ENCODE assay signal across 10 cellular contexts in the genomic region with DNA sequence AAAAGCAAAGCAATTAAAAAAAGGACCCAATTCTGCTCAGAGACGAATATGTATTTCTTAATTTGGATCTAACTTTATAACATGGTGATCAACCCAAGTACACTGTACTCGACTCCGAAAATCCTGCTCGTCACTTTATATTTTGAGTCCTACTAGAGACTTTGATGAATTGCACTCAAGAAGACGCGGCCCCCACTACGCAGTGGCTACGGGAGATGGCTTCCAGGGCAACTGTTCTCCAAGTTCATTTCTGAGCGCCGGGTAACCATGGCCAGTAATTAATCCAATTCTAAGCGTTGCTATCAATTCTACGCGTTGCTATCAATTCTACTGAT. TPM values are rescaled to one million over a fixed set of nuclear protein-coding genes. Genes with fewer than 3 reads are reported as not detected.
DNase-seq lines count a peak whose midpoint lies in the region; ATAC-seq and TF ChIP-seq lines count a peak whose summit lies in the region.
"Had no signal": no experiment of that assay in that cellular context is flagged by ENCODE, and none has a peak within 500 bp of the region (broad histone marks: within the 10 kb centered on the region; RNA-seq: fewer than 3 reads in every experiment).

No MANE protein-coding gene starts in this region.

- H3K36me3 ChIP-seq in left lung = no peaks in the 10 kb centered on the region

- ATAC-seq in GM18517 (IDR thresholded peaks at IDR 0.05; ENCODE audit: unreplicated experiment) (peak; percentile 26), HG02973 (IDR thresholded peaks at IDR 0.05; ENCODE audit: unreplicated experiment) (peak; percentile 24), left lung (peak; percentile 53)
- peak; percentile 33 for ATAC-seq in stimulated activated naive CD8-positive, alpha-beta T cell treated with anti-CD3 and anti-CD28 coated beads, Interleukin-15, amount 100 ng/mL, for 72 hours

- intact Hi-C loops in left lung (cut with DNase I) = no loop called here

- DNase-seq in AG04449 (ENCODE audit: low read depth, low spot score) (no peak), RKO (ENCODE audit: low spot score) (peak; percentile 62), cardiac fibroblast (ENCODE audit: low read depth in 2 of 2) (peak in 1 of 2 donors; percentile 39), left lung (no peak), COR-L47 (lab: John Stamatoyannopoulos, UW) (no peak)
- DNase-seq in stimulated activated naive CD8-positive, alpha-beta T cell treated with anti-CD3 and anti-CD28 coated beads, Interleukin-15, amount 100 ng/mL, for 72 hours = no peak

- H3K4me3 Mint-ChIP-seq in stimulated activated naive CD8-positive, alpha-beta T cell treated with anti-CD3 and anti-CD28 coated beads, Interleukin-15, amount 100 ng/mL, for 72 hours = peak overlapping the region; percentile 91

- no peaks in the 10 kb centered on the region for H3K9me3 ChIP-seq in left lung

- no peak for TF ChIP-seq CTCF in AG04449 (IDR thresholded peaks at IDR 0.05; ENCODE audit: insufficient read depth, low read length, missing control alignments)
- no peak for TF ChIP-seq CTCF in cardiac fibroblast (IDR thresholded peaks at IDR 0.05; ENCODE audit: low read depth, low read length)
- no peak for TF ChIP-seq CTCF in left lung (IDR thresholded peaks at IDR 0.05)

- H3K4me1 Mint-ChIP-seq in stimulated activated naive CD8-positive, alpha-beta T cell treated with anti-CD3 and anti-CD28 coated beads, Interleukin-15, amount 100 ng/mL, for 72 hours = peaks cover 28% of the 10 kb centered on the region

- peaks cover 3 to 24% of the 10 kb centered on the region in 2 donors for H3K4me1 ChIP-seq in left lung

- peak overlapping the region; percentile 99 for H3K27ac Mint-ChIP-seq in stimulated activated naive CD8-positive, alpha-beta T cell treated with anti-CD3 and anti-CD28 coated beads, Interleukin-15, amount 100 ng/mL, for 72 hours

- no peaks in the 10 kb centered on the region for H3K27me3 ChIP-seq in left lung

- peak overlapping the region; percentile 94 to 95 for H3K27ac ChIP-seq in left lung

- peak overlapping the region; percentile 87 for H3K4me3 ChIP-seq in AG04449 (ENCODE audit: low read depth, low read length)
- H3K4me3 ChIP-seq in cardiac fibroblast (replicated peaks in 1 of 2; ENCODE audit: low read depth in 2 of 2, low read length in 2 of 2) = peak overlapping the region; percentile 75 to 88
- H3K4me3 ChIP-seq in left lung = peak overlapping the region; percentile 86

- CTCF ChIA-PET in AG04449 (lab: Yijun Ruan, JAX) = interaction anchor here (0.9 to 1.1 kb wide), 3 partner anchors 12 to 582 kb away, joined by 3 read pairs; no protein-coding TSS in a partner anchor

- POLR2A ChIA-PET in AG04449 (lab: Yijun Ruan, JAX) = no interaction called here

- no peaks in the 10 kb centered on the region for H3K27me3 Mint-ChIP-seq in stimulated activated naive CD8-positive, alpha-beta T cell treated with anti-CD3 and anti-CD28 coated beads, Interleukin-15, amount 100 ng/mL, for 72 hours

- no peaks in the 10 kb centered on the region for H3K9me3 Mint-ChIP-seq in stimulated activated naive CD8-positive, alpha-beta T cell treated with anti-CD3 and anti-CD28 coated beads, Interleukin-15, amount 100 ng/mL, for 72 hours

RNA-seq across cellular contexts. Expression of a gene that starts 0.7 kb away (rescaled TPM):
- 10 to 100 TPM; 51.2 to 58.3 TPM for total RNA-seq in left lung

RNA-seq across cellular contexts. Expression of a gene that starts 46.7 kb away (rescaled TPM):
- total RNA-seq in left lung = not detected
- total RNA-seq: HT1080, pulmonary artery endothelial cell had no signal

RNA-seq across cellular contexts. Expression of a gene that starts 58.2 kb away (rescaled TPM):
- 10 to 100 TPM; 21.5 to 38.5 TPM for total RNA-seq in left lung

RNA-seq across cellular contexts. Expression of a gene that starts 59.6 kb away (rescaled TPM):
- 10 to 100 TPM; 36.5 to 42.7 TPM for total RNA-seq in left lung
